Comparison of ENCODE assay signal across 8 cellular contexts in the genomic region with DNA sequence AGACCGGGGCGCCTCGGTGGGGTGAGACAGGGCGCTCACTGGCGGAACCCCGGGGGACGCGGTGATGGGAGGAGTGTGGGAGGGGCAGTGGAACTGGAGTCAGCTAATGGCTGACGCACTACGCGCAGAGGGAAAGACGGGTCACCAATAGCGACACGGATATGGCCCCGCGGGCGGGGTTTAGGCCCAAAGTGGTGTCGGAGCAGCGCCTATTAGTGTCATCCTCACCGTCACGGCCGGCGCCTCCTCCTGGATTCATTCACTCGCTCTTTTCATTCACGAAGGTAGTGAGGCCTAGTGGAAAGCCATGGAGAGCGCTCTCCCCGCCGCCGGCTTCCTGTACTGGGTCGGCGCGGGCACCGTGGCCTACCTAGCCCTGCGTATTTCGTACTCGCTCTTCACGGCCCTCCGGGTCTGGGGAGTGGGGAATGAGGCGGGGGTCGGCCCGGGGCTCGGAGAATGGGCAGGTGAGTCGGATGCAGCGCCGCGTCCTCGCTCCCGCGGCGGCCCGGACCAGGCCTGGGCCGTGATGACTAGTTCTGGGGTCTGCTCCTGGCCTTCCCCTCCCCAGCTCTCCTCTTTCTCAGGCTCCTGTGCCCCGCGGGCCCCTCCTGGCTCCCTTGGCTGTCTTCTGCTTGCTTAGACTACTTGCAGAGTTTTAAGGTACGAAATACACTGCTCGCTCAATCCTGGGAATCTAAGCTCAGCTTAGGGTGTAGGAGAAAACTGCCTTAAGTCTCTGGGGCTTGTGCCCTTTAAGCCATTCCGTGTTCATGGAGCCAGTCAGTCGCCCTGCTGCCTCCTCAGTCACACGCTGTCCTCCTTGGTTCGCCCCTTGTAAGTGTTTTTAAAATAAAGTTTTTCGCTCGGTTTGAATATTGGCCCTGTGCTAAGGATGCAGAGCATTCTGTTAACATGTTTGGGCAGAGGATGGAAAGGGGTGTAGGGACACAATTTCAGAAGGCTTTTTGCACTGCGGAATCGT. TPM values are rescaled to one million over a fixed set of nuclear protein-coding genes. Genes with fewer than 3 reads are reported as not detected.
DNase-seq lines count a peak whose midpoint lies in the region; ATAC-seq and TF ChIP-seq lines count a peak whose summit lies in the region.

Gene HSD17B12, plus strand, starts transcription at position 218 of the 985 bp plus-strand sequence. Its CDS starts 90 bp downstream, at position 308.

- peak; percentile 97 for ATAC-seq in HG02763 (IDR thresholded peaks at IDR 0.05; ENCODE audit: unreplicated experiment)
- peak; percentile 99 for ATAC-seq in activated naive CD8-positive, alpha-beta T cell treated with anti-CD3 and anti-CD28 coated beads, Interleukin-2, amount 50 U/mL, for 24 hours
- peak; percentile 100 for ATAC-seq in Right ventricle myocardium inferior

- DNase-seq in NCI-H1417 treated with DMSO at 0.1 percent for 48 hours (lab: John Stamatoyannopoulos, UW) (peak; percentile 93), SW480 (ENCODE audit: low spot score) (peak; percentile 99), Right ventricle myocardium inferior (ENCODE audit: missing footprints) (peak; percentile 100), ovary (peak; percentile 96 to 97 (median 97)), thyroid gland (peak; percentile 99)
- peak; percentile 98 for DNase-seq in activated naive CD8-positive, alpha-beta T cell treated with anti-CD3 and anti-CD28 coated beads, Interleukin-2, amount 50 U/mL, for 24 hours

- no peaks in the 10 kb centered on the region for H3K9me3 ChIP-seq in ovary
- H3K9me3 ChIP-seq in thyroid gland = no peaks in the 10 kb centered on the region

- H3K9me3 Mint-ChIP-seq in activated naive CD8-positive, alpha-beta T cell treated with anti-CD3 and anti-CD28 coated beads, Interleukin-2, amount 50 U/mL, for 24 hours = peaks cover 14% of the 10 kb centered on the region

- H3K4me3 ChIP-seq in ovary (peak within 1 kb of the TSS; percentile 79), thyroid gland (replicated peaks in 1 of 3) (peak within 1 kb of the TSS; percentile 52 to 93 (median 73))

- 0 to 1% (median 1%) methylated on average over 50 to 64 of the region's 64 CpGs for WGBS in ovary, 3 donors
- 1% methylated on average over 40 to 42 of the region's 64 CpGs for WGBS in thyroid gland, 2 donors

- peaks cover 40% of the 10 kb centered on the region for H3K4me1 Mint-ChIP-seq in activated naive CD8-positive, alpha-beta T cell treated with anti-CD3 and anti-CD28 coated beads, Interleukin-2, amount 50 U/mL, for 24 hours

- H3K27me3 Mint-ChIP-seq in activated naive CD8-positive, alpha-beta T cell treated with anti-CD3 and anti-CD28 coated beads, Interleukin-2, amount 50 U/mL, for 24 hours = peaks cover 12% of the 10 kb centered on the region

- no peaks in the 10 kb centered on the region for H3K4me1 ChIP-seq in ovary (ENCODE audit: insufficient read depth)
- peaks cover 10 to 15% of the 10 kb centered on the region in 2 donors for H3K4me1 ChIP-seq in thyroid gland

- H3K36me3 ChIP-seq in ovary = no peaks in the 10 kb centered on the region
- no peaks in the 10 kb centered on the region for H3K36me3 ChIP-seq in thyroid gland

- peak within 1 kb of the TSS; percentile 62 to 88 for H3K27ac ChIP-seq in ovary
- H3K27ac ChIP-seq in thyroid gland = peak within 1 kb of the TSS; percentile 76 to 90 (median 88)

- TF ChIP-seq POLR2A in ovary (IDR thresholded peaks at IDR 0.05) = peak; percentile 60
- TF ChIP-seq POLR2A in thyroid gland (IDR thresholded peaks at IDR 0.05) = peak in 1 of 2 donors; percentile 89

- H3K27me3 ChIP-seq in ovary (no peaks in the 10 kb centered on the region), thyroid gland (no peaks in the 10 kb centered on the region)

- TF ChIP-seq CTCF in GM12873 (IDR thresholded peaks at IDR 0.05; ENCODE audit: insufficient read depth, low read depth, low read length, missing control alignments) (peak; percentile 22), ovary (IDR thresholded peaks at IDR 0.05) (no peak), thyroid gland (IDR thresholded peaks at IDR 0.05) (no peak)

- TF ChIP-seq EP300 in ovary (IDR thresholded peaks at IDR 0.05) = no peak

- intact Hi-C loops in Right ventricle myocardium inferior (cut with DNase I) (loop anchor here (5.0 kb wide), 1 partner anchor 39 kb away; no protein-coding TSS in a partner anchor), ovary (cut with DNase I) (no loop called here), thyroid gland (cut with DNase I) (no loop called here)

- H3K4me3 Mint-ChIP-seq in activated naive CD8-positive, alpha-beta T cell treated with anti-CD3 and anti-CD28 coated beads, Interleukin-2, amount 50 U/mL, for 24 hours = peak within 1 kb of the TSS; percentile 93

- H3K27ac Mint-ChIP-seq in activated naive CD8-positive, alpha-beta T cell treated with anti-CD3 and anti-CD28 coated beads, Interleukin-2, amount 50 U/mL, for 24 hours = peak within 1 kb of the TSS; percentile 94

- peaks cover 42% of the 10 kb centered on the region for H3K36me3 Mint-ChIP-seq in activated naive CD8-positive, alpha-beta T cell treated with anti-CD3 and anti-CD28 coated beads, Interleukin-2, amount 50 U/mL, for 24 hours (ENCODE audit: low read depth)

RNA-seq across cellular contexts. Expression of gene HSD17B12, which starts in this region (rescaled TPM):
- total RNA-seq in Right ventricle myocardium inferior (61.2 TPM), ovary (10 to 100 TPM; 27.7 to 88.8 (median 57.3) TPM), thyroid gland (100 to 1,000 TPM in 1 of 4 donors, 10 to 100 TPM in 3; 70.1 to 104 (median 94.4) TPM)
- 10 to 100 TPM; 41.5 to 95.7 TPM for polyA plus RNA-seq in ovary

Comparison
In these comparisons a context has a peak if more than half of its experiments do, and no peak if none do; other contexts are left out.
1. Peak in every context shown above with its lines: DNase-seq, ATAC-seq, H3K4me3 ChIP-seq and H3K27ac ChIP-seq.